ENCODE assay signal across 8 cellular contexts in the genomic region with DNA sequence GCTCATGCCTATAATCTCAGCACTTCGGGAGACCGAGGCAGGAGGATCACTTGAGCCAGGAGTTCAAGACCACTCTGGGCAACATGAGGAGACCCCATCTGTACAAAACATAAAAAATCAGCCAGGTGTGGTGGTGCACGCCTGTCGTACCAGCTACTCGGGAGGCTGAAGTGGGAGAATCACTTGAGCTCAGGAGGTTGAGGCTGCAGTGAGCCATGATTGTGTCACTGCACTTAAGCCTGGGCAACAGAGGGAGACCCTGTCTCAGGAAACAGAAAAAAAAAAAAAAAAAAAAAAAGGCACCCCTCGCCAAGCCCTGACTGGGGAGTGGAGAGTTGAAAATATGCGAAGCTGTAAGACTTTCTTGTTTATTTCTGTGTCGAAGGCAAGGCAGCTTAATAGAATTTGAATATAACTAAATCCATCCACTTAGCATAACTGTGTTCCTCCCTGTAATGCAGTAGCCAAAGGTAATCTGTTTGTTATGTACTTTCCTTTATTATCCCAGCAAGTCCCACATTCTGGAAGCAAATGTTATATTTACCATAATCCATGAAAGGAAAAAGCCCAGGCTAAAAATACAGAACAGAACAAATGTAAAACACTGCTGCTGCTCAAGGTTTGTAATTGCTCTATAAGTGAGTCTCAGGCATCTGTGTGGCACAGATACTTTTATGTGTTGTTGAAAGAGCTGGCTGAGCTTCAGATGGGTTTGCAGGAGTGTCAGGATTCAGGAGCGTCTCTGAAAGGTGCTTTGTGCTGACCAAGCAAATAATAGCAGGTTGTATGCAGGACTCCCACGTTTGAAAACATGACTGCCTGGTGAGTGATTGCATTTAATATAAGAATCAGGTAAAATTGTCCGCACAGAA.
DNase-seq lines count a peak whose midpoint lies in the region; ATAC-seq and TF ChIP-seq lines count a peak whose summit lies in the region.

No MANE protein-coding gene starts in this region.

- H2AFZ ChIP-seq in H9 (ENCODE audit: low read length) = no peak overlapping the region

- H3K4me3 Mint-ChIP-seq in H9 (peak overlapping the region; percentile 30 to 35; a peak in 4 of 5 replicates), immature natural killer cell (peak overlapping the region; percentile 78 to 96 (median 84))

- no peak overlapping the region for H2BK15ac ChIP-seq in H9 (ENCODE audit: low read depth, low read length)

- H3K4me2 ChIP-seq in H9 (ENCODE audit: insufficient read depth, insufficient read length, low read length) = no peak overlapping the region

- H3K9me3 ChIP-seq in H9 (ENCODE audit: control insufficient read depth, low read depth, low read length) = no peaks in the 10 kb centered on the region

- H3K36me3 Mint-ChIP-seq in H9 (ENCODE audit: insufficient read depth in 1 of 3, low read depth in 3 of 3) = peaks cover 2 to 13% (median 2%) of the 10 kb centered on the region in 3 experiments; a peak in 4 of 7 replicates
- H3K36me3 Mint-ChIP-seq in immature natural killer cell = no peaks in the 10 kb centered on the region

- no peak overlapping the region for H2AK5ac ChIP-seq in H9 (ENCODE audit: insufficient read length, low read length)

- no peaks in the 10 kb centered on the region for H3K27me3 Mint-ChIP-seq in H9 (ENCODE audit: low read depth)
- H3K27me3 Mint-ChIP-seq in immature natural killer cell (ENCODE audit: low read depth in 3 of 3) = peaks cover 0 to 3% (median 3%) of the 10 kb centered on the region in 3 donors

- H3K4ac ChIP-seq in H9 (ENCODE audit: low read depth, low read length) = no peak overlapping the region

- POLR2A ChIA-PET in HEK293T (lab: Yijun Ruan, JAX) = interaction anchor here (2.3 kb wide), 1 partner anchor 20 kb away, joined by 7 read pairs; no protein-coding TSS in a partner anchor

- no peak overlapping the region for H3K56ac ChIP-seq in H9 (ENCODE audit: insufficient read length, low read depth, low read length)

- peaks cover 0 to 3% of the 10 kb centered on the region in 2 experiments; a peak in 1 of 5 replicates for H3K9me3 Mint-ChIP-seq in H9
- H3K9me3 Mint-ChIP-seq in immature natural killer cell = no peaks in the 10 kb centered on the region

- WGBS in H9 (ENCODE audit: extremely low coverage, insufficient read length, low lambda C conversion rate) = no CpG with 5 or more reads among the region's 11 CpGs

- no peak overlapping the region for H2BK20ac ChIP-seq in H9 (ENCODE audit: low read depth, low read length, poor library complexity, severe bottlenecking)

- H3K27ac Mint-ChIP-seq in H9 (peak overlapping the region; percentile 71 to 97 (median 96)), immature natural killer cell (peak overlapping the region; percentile 94 to 100 (median 98))

- H2BK12ac ChIP-seq in H9 (ENCODE audit: insufficient read length, low read depth, low read length) = no peak overlapping the region

- H3K4me1 Mint-ChIP-seq in H9 (peaks cover 75 to 80% of the 10 kb centered on the region in 2 experiments), immature natural killer cell (peaks cover 88 to 95% of the 10 kb centered on the region in 2 donors)

- H4K8ac ChIP-seq in H9 (replicated peaks; ENCODE audit: insufficient read length, low read depth, low read length) = no peak overlapping the region

- no peak overlapping the region for H3T11ph ChIP-seq in H9 (ENCODE audit: low read length)

- no peaks in the 10 kb centered on the region for H3K27me3 ChIP-seq in H9 (ENCODE audit: insufficient read depth, low read length)

- H2BK5ac ChIP-seq in H9 (ENCODE audit: insufficient read length, low read length) = no peak overlapping the region

- no peaks in the 10 kb centered on the region for H4K20me1 ChIP-seq in H9 (ENCODE audit: control insufficient read depth, insufficient read depth, insufficient read length)

- H3K18ac ChIP-seq in H9 (ENCODE audit: insufficient read length, low read depth, low read length) = no peak overlapping the region

- H3K79me1 ChIP-seq in H9 (ENCODE audit: insufficient read depth, low read depth, low read length, poor library complexity, severe bottlenecking) = no peaks in the 10 kb centered on the region

- H4K5ac ChIP-seq in H9 (ENCODE audit: insufficient read length, low read depth, low read length) = no peak overlapping the region

- no peak overlapping the region for H3K27ac ChIP-seq in H9 (ENCODE audit: insufficient read length, low read depth, low read length)

- TF ChIP-seq CTCF in H9 (conservative IDR thresholded peaks at IDR 0.05) = no peak

- CTCF ChIA-PET in HEK293T (lab: Yijun Ruan, JAX) = interaction anchor here (0.6 to 1.2 kb wide), 3 partner anchors 193 to 805 kb away, joined by 3 to 5 read pairs (median 3); no protein-coding TSS in a partner anchor

- no peak overlapping the region for H3K14ac ChIP-seq in H9 (ENCODE audit: insufficient read depth, low read length)

- peaks cover 17% of the 10 kb centered on the region; the same call in 1 of the 2 replicates for H3K4me1 ChIP-seq in H9 (ENCODE audit: insufficient read depth, low read length)

- no peak overlapping the region for H3K9ac ChIP-seq in H9 (ENCODE audit: extremely low read depth, insufficient read length, low read length)

- no peak overlapping the region for H3K23ac ChIP-seq in H9 (ENCODE audit: insufficient read length, low read depth, low read length)

- H3K79me2 ChIP-seq in H9 (ENCODE audit: insufficient read depth, low read length) = 0 out of 2 replicates have a peak, but pooled peaks cover 2% of the 10 kb centered on the region

- no peak overlapping the region for H2BK120ac ChIP-seq in H9 (ENCODE audit: low read depth, low read length, poor library complexity, severe bottlenecking)

- DNase-seq in H9 (no peak), Kasumi-1 (lab: John Stamatoyannopoulos, UW) (peak; percentile 66 to 76), immature natural killer cell (no peak), NCI-H187 treated with DMSO at 0.1 percent for 48 hours (lab: John Stamatoyannopoulos, UW) (no peak), HEK293T (ENCODE audit: extremely low spot score) (no peak), DMS79 treated with DMSO at 0.1 percent for 48 hours (lab: John Stamatoyannopoulos, UW) (no peak)
- no peak for DNase-seq in stimulated activated CD4-positive, alpha-beta T cell treated with anti-CD3 and anti-CD28 coated beads, Interleukin-1b, Interleukin-23, amount 100 ng/mL, for 48 hours

- H3K23me2 ChIP-seq in H9 (ENCODE audit: insufficient read length, low read depth, low read length, poor library complexity, severe bottlenecking) = no peaks in the 10 kb centered on the region

- no peak overlapping the region for H4K91ac ChIP-seq in H9 (ENCODE audit: insufficient read length, low read depth, low read length)

- peak; percentile 32 for ATAC-seq in GM18517 (IDR thresholded peaks at IDR 0.05; ENCODE audit: unreplicated experiment)

TF ChIP-seq in HEK293T, 16 proteins besides CTCF, POLR2A, EP300 and RAD21:
- no peak for TF ChIP-seq FOXK2 (IDR thresholded peaks at IDR 0.05)
- TF ChIP-seq BHLHE40 (IDR thresholded peaks at IDR 0.05; ENCODE audit: borderline replicate concordance) = no peak
- TF ChIP-seq SP1 (IDR thresholded peaks at IDR 0.05) = no peak
- no peak for TF ChIP-seq HDGF (IDR thresholded peaks at IDR 0.05; ENCODE audit: borderline replicate concordance)
- TF ChIP-seq LEF1 (IDR thresholded peaks at IDR 0.05; ENCODE audit: borderline replicate concordance) = no peak
- TF ChIP-seq TARDBP (IDR thresholded peaks at IDR 0.05) = no peak
- no peak for TF ChIP-seq ARNT (IDR thresholded peaks at IDR 0.05)
- no peak for TF ChIP-seq CTBP1 (IDR thresholded peaks at IDR 0.05; ENCODE audit: borderline replicate concordance)
- TF ChIP-seq, protein P1, sequence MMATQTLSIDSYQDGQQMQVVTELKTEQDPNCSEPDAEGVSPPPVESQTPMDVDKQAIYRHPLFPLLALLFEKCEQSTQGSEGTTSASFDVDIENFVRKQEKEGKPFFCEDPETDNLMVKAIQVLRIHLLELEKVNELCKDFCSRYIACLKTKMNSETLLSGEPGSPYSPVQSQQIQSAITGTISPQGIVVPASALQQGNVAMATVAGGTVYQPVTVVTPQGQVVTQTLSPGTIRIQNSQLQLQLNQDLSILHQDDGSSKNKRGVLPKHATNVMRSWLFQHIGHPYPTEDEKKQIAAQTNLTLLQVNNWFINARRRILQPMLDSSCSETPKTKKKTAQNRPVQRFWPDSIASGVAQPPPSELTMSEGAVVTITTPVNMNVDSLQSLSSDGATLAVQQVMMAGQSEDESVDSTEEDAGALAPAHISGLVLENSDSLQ (IDR thresholded peaks at IDR 0.05) = no peak
- no peak for TF ChIP-seq FOXA1 (IDR thresholded peaks at IDR 0.05)
- TF ChIP-seq ZNF384 (IDR thresholded peaks at IDR 0.05) = no peak
- TF ChIP-seq ELF4 (IDR thresholded peaks at IDR 0.05) = no peak
- no peak for TF ChIP-seq SUZ12 (IDR thresholded peaks at IDR 0.05)

Comparison
In these comparisons a context has a peak if more than half of its experiments do, and no peak if none do; other contexts are left out.
1. DNase-seq: peak in Kasumi-1 (2 of 2); none in H9 (single experiment), immature natural killer cell (0 of 3), stimulated activated CD4-positive, alpha-beta T cell treated with anti-CD3 and anti-CD28 coated beads, Interleukin-1b, Interleukin-23, amount 100 ng/mL, for 48 hours (single experiment), NCI-H187 treated with DMSO at 0.1 percent for 48 hours (single experiment), HEK293T (single experiment) and DMS79 treated with DMSO at 0.1 percent for 48 hours (single experiment).